ENCODE assay signal across 1 cellular context in the genomic region with DNA sequence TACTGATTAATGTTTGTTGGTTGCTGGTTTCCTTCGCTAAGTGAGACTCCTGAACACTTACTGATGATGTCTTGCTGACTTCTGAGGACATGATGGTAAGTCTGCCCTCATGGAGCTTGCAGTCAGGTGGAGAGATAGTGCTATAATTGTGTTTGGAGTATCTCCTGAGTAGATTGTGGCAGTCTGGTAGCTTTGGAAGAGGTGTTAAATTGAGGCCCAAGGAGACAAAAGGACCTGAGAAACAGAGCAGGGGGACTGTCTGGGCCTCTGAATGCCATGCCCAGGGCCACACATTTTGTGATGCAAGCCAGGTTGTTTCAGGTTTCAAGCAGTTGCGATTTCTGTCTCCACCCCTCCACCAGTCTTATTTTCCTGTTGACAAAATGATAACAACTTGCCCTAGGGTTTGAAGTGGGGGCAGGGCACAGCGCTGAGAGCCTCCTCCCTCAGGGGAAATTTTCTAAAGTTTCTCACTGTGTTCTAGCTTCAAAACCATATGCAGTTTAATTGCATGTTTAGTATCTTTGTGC.
TF ChIP-seq lines count a peak whose summit lies in the region.

No MANE protein-coding gene starts in this region.

TF ChIP-seq in K562, 482 proteins besides CTCF, POLR2A, EP300 and RAD21 (continued from another document and continues in another):
- TF ChIP-seq, protein P1, sequence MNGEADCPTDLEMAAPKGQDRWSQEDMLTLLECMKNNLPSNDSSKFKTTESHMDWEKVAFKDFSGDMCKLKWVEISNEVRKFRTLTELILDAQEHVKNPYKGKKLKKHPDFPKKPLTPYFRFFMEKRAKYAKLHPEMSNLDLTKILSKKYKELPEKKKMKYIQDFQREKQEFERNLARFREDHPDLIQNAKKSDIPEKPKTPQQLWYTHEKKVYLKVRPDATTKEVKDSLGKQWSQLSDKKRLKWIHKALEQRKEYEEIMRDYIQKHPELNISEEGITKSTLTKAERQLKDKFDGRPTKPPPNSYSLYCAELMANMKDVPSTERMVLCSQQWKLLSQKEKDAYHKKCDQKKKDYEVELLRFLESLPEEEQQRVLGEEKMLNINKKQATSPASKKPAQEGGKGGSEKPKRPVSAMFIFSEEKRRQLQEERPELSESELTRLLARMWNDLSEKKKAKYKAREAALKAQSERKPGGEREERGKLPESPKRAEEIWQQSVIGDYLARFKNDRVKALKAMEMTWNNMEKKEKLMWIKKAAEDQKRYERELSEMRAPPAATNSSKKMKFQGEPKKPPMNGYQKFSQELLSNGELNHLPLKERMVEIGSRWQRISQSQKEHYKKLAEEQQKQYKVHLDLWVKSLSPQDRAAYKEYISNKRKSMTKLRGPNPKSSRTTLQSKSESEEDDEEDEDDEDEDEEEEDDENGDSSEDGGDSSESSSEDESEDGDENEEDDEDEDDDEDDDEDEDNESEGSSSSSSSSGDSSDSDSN (IDR thresholded peaks at IDR 0.05; ENCODE audit: borderline replicate concordance in 1 of 2, low read depth in 2 of 2, low read length in 2 of 2), result no peak
- no peak for TF ChIP-seq CCNT2 (IDR thresholded peaks at IDR 0.05; ENCODE audit: borderline replicate concordance, extremely low read depth, insufficient read length, low read depth, low read length)
- no peak for TF ChIP-seq ZNF282 (CRISPR knock-in tag; IDR thresholded peaks at IDR 0.05)
- TF ChIP-seq, protein P2, sequence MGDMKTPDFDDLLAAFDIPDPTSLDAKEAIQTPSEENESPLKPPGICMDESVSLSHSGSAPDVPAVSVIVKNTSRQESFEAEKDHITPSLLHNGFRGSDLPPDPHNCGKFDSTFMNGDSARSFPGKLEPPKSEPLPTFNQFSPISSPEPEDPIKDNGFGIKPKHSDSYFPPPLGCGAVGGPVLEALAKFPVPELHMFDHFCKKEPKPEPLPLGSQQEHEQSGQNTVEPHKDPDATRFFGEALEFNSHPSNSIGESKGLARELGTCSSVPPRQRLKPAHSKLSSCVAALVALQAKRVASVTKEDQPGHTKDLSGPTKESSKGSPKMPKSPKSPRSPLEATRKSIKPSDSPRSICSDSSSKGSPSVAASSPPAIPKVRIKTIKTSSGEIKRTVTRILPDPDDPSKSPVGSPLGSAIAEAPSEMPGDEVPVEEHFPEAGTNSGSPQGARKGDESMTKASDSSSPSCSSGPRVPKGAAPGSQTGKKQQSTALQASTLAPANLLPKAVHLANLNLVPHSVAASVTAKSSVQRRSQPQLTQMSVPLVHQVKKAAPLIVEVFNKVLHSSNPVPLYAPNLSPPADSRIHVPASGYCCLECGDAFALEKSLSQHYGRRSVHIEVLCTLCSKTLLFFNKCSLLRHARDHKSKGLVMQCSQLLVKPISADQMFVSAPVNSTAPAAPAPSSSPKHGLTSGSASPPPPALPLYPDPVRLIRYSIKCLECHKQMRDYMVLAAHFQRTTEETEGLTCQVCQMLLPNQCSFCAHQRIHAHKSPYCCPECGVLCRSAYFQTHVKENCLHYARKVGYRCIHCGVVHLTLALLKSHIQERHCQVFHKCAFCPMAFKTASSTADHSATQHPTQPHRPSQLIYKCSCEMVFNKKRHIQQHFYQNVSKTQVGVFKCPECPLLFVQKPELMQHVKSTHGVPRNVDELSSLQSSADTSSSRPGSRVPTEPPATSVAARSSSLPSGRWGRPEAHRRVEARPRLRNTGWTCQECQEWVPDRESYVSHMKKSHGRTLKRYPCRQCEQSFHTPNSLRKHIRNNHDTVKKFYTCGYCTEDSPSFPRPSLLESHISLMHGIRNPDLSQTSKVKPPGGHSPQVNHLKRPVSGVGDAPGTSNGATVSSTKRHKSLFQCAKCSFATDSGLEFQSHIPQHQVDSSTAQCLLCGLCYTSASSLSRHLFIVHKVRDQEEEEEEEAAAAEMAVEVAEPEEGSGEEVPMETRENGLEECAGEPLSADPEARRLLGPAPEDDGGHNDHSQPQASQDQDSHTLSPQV (IDR thresholded peaks at IDR 0.05), result peak; percentile 81
- TF ChIP-seq XRCC5 (IDR thresholded peaks at IDR 0.05; ENCODE audit: low read depth, low read length), result no peak
- no peak for TF ChIP-seq TFAM (CRISPR knock-in tag; conservative IDR thresholded peaks at IDR 0.05)
- TF ChIP-seq GTF2E2 (tag; IDR thresholded peaks at IDR 0.05), result 0 out of 2 replicates have a peak, but pooled peaks have one; percentile 51
- TF ChIP-seq, protein P3, sequence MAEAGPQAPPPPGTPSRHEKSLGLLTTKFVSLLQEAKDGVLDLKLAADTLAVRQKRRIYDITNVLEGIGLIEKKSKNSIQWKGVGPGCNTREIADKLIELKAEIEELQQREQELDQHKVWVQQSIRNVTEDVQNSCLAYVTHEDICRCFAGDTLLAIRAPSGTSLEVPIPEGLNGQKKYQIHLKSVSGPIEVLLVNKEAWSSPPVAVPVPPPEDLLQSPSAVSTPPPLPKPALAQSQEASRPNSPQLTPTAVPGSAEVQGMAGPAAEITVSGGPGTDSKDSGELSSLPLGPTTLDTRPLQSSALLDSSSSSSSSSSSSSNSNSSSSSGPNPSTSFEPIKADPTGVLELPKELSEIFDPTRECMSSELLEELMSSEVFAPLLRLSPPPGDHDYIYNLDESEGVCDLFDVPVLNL (CRISPR knock-in tag; IDR thresholded peaks at IDR 0.05; ENCODE audit: low read depth), result no peak
- TF ChIP-seq BRD4 (IDR thresholded peaks at IDR 0.05), result no peak
- TF ChIP-seq PURB (CRISPR knock-in tag; IDR thresholded peaks at IDR 0.05; ENCODE audit: low read depth), result no peak
- no peak for TF ChIP-seq DIDO1 (tag; IDR thresholded peaks at IDR 0.05; ENCODE audit: low read depth)
- TF ChIP-seq, protein P4, sequence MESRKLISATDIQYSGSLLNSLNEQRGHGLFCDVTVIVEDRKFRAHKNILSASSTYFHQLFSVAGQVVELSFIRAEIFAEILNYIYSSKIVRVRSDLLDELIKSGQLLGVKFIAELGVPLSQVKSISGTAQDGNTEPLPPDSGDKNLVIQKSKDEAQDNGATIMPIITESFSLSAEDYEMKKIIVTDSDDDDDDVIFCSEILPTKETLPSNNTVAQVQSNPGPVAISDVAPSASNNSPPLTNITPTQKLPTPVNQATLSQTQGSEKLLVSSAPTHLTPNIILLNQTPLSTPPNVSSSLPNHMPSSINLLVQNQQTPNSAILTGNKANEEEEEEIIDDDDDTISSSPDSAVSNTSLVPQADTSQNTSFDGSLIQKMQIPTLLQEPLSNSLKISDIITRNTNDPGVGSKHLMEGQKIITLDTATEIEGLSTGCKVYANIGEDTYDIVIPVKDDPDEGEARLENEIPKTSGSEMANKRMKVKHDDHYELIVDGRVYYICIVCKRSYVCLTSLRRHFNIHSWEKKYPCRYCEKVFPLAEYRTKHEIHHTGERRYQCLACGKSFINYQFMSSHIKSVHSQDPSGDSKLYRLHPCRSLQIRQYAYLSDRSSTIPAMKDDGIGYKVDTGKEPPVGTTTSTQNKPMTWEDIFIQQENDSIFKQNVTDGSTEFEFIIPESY (CRISPR knock-in tag; IDR thresholded peaks at IDR 0.05), result no peak
- TF ChIP-seq NCOA6 (IDR thresholded peaks at IDR 0.05), result no peak
- TF ChIP-seq, protein P5, sequence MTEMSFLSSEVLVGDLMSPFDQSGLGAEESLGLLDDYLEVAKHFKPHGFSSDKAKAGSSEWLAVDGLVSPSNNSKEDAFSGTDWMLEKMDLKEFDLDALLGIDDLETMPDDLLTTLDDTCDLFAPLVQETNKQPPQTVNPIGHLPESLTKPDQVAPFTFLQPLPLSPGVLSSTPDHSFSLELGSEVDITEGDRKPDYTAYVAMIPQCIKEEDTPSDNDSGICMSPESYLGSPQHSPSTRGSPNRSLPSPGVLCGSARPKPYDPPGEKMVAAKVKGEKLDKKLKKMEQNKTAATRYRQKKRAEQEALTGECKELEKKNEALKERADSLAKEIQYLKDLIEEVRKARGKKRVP (CRISPR knock-in tag; IDR thresholded peaks at IDR 0.05), result peak; percentile 43; the same call in 1 of the 2 replicates
- TF ChIP-seq, protein P6, sequence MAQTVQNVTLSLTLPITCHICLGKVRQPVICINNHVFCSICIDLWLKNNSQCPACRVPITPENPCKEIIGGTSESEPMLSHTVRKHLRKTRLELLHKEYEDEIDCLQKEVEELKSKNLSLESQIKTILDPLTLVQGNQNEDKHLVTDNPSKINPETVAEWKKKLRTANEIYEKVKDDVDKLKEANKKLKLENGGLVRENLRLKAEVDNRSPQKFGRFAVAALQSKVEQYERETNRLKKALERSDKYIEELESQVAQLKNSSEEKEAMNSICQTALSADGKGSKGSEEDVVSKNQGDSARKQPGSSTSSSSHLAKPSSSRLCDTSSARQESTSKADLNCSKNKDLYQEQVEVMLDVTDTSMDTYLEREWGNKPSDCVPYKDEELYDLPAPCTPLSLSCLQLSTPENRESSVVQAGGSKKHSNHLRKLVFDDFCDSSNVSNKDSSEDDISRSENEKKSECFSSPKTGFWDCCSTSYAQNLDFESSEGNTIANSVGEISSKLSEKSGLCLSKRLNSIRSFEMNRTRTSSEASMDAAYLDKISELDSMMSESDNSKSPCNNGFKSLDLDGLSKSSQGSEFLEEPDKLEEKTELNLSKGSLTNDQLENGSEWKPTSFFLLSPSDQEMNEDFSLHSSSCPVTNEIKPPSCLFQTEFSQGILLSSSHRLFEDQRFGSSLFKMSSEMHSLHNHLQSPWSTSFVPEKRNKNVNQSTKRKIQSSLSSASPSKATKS (CRISPR knock-in tag; IDR thresholded peaks at IDR 0.05), result no peak
- TF ChIP-seq ZBTB8A (IDR thresholded peaks at IDR 0.05; ENCODE audit: partially characterized antibody), result no peak
- no peak for TF ChIP-seq HNRNPUL1 (IDR thresholded peaks at IDR 0.05; ENCODE audit: low read length)
- TF ChIP-seq ZNF324 (CRISPR knock-in tag; IDR thresholded peaks at IDR 0.05), result no peak
- TF ChIP-seq CSDE1 (IDR thresholded peaks at IDR 0.05), result no peak
- TF ChIP-seq SMAD4 (CRISPR knock-in tag; conservative IDR thresholded peaks at IDR 0.05), result peak; percentile 78
- no peak for TF ChIP-seq ZNF583 (CRISPR knock-in tag; IDR thresholded peaks at IDR 0.05)
- no peak for TF ChIP-seq SPI1 (IDR thresholded peaks at IDR 0.05; ENCODE audit: borderline replicate concordance, low read depth, low read length)
- TF ChIP-seq GATAD2A (IDR thresholded peaks at IDR 0.05), result no peak
- TF ChIP-seq ZNF445 (CRISPR knock-in tag; IDR thresholded peaks at IDR 0.05; ENCODE audit: low read depth), result no peak
- no peak for TF ChIP-seq SRF (CRISPR knock-in tag; IDR thresholded peaks at IDR 0.05)
- peak; percentile 32; the same call in 1 of the 2 replicates for TF ChIP-seq TOE1 (IDR thresholded peaks at IDR 0.05; ENCODE audit: borderline replicate concordance)
- no peak for TF ChIP-seq TOE1 (CRISPR knock-in tag; IDR thresholded peaks at IDR 0.05; ENCODE audit: borderline replicate concordance, low read depth)
- no peak for TF ChIP-seq BMI1 (IDR thresholded peaks at IDR 0.05; ENCODE audit: low read length)
- no peak for TF ChIP-seq KDM4B (IDR thresholded peaks at IDR 0.05; ENCODE audit: borderline replicate concordance in 2 of 2, low read depth in 1 of 2)
- TF ChIP-seq, protein P7, sequence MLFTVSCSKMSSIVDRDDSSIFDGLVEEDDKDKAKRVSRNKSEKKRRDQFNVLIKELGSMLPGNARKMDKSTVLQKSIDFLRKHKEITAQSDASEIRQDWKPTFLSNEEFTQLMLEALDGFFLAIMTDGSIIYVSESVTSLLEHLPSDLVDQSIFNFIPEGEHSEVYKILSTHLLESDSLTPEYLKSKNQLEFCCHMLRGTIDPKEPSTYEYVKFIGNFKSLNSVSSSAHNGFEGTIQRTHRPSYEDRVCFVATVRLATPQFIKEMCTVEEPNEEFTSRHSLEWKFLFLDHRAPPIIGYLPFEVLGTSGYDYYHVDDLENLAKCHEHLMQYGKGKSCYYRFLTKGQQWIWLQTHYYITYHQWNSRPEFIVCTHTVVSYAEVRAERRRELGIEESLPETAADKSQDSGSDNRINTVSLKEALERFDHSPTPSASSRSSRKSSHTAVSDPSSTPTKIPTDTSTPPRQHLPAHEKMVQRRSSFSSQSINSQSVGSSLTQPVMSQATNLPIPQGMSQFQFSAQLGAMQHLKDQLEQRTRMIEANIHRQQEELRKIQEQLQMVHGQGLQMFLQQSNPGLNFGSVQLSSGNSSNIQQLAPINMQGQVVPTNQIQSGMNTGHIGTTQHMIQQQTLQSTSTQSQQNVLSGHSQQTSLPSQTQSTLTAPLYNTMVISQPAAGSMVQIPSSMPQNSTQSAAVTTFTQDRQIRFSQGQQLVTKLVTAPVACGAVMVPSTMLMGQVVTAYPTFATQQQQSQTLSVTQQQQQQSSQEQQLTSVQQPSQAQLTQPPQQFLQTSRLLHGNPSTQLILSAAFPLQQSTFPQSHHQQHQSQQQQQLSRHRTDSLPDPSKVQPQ (CRISPR knock-in tag; IDR thresholded peaks at IDR 0.05; ENCODE audit: borderline replicate concordance), result no peak
- TF ChIP-seq MAFF (IDR thresholded peaks at IDR 0.05; ENCODE audit: low read length), result no peak
- no peak for TF ChIP-seq ZNF717 (CRISPR knock-in tag; IDR thresholded peaks at IDR 0.05)
- no peak for TF ChIP-seq YBX1 (IDR thresholded peaks at IDR 0.05)
- peak in 1 of 2 experiments; percentile 60; a peak in 2 of 4 replicates for TF ChIP-seq KDM1A (IDR thresholded peaks at IDR 0.05)
- TF ChIP-seq ZNF354B (CRISPR knock-in tag; IDR thresholded peaks at IDR 0.05), result no peak
- no peak for TF ChIP-seq HEY1 (CRISPR knock-in tag; IDR thresholded peaks at IDR 0.05; ENCODE audit: borderline replicate concordance)
- TF ChIP-seq STAG1 (CRISPR knock-in tag; IDR thresholded peaks at IDR 0.05; ENCODE audit: borderline replicate concordance), result no peak
- no peak for TF ChIP-seq SNIP1 (IDR thresholded peaks at IDR 0.05; ENCODE audit: low read depth)
- TF ChIP-seq, protein P8, sequence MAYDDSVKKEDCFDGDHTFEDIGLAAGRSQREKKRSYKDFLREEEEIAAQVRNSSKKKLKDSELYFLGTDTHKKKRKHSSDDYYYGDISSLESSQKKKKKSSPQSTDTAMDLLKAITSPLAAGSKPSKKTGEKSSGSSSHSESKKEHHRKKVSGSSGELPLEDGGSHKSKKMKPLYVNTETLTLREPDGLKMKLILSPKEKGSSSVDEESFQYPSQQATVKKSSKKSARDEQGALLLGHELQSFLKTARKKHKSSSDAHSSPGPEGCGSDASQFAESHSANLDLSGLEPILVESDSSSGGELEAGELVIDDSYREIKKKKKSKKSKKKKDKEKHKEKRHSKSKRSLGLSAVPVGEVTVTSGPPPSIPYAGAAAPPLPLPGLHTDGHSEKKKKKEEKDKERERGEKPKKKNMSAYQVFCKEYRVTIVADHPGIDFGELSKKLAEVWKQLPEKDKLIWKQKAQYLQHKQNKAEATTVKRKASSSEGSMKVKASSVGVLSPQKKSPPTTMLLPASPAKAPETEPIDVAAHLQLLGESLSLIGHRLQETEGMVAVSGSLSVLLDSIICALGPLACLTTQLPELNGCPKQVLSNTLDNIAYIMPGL (CRISPR knock-in tag; IDR thresholded peaks at IDR 0.05), result no peak
- no peak for TF ChIP-seq ZKSCAN1 (IDR thresholded peaks at IDR 0.05; ENCODE audit: low read depth, low read length)
- TF ChIP-seq DDX20 (tag; IDR thresholded peaks at IDR 0.05; ENCODE audit: low read depth), result no peak
- no peak for TF ChIP-seq RFX1 (IDR thresholded peaks at IDR 0.05)
- no peak for TF ChIP-seq ZNF184 (CRISPR knock-in tag; IDR thresholded peaks at IDR 0.05)
- TF ChIP-seq, protein P9, sequence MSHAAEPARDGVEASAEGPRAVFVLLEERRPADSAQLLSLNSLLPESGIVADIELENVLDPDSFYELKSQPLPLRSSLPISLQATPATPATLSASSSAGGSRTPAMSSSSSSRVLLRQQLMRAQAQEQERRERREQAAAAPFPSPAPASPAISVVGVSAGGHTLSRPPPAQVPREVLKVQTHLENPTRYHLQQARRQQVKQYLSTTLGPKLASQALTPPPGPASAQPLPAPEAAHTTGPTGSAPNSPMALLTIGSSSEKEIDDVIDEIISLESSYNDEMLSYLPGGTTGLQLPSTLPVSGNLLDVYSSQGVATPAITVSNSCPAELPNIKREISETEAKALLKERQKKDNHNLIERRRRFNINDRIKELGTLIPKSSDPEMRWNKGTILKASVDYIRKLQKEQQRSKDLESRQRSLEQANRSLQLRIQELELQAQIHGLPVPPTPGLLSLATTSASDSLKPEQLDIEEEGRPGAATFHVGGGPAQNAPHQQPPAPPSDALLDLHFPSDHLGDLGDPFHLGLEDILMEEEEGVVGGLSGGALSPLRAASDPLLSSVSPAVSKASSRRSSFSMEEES (CRISPR knock-in tag; IDR thresholded peaks at IDR 0.05), result no peak
- TF ChIP-seq ZNF263 (CRISPR knock-in tag; IDR thresholded peaks at IDR 0.05; ENCODE audit: borderline replicate concordance), result no peak
